ENCODE assay signal across 11 cellular contexts in the genomic region with DNA sequence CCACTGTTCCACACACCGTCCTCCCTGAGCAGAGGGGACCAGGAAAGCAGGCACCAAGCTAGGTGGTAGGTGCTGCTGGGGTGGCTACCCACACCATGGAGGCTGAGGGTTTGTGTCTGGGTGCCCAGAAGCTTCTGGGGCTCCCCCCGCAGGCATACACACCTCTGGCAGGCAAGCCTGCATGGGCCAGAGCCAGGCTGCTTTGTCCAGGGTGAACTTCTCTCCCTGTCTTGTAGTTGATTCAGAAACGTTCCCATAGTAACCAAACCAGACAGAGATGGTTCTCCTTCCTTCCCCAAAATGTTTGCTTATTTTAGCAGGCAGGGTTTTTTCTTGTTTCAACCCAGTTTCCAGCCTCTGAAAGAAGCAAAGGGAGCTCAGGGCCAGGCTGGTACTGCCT. TPM values are rescaled to one million over a fixed set of nuclear protein-coding genes. Genes with fewer than 3 reads are reported as not detected.
DNase-seq lines count a peak whose midpoint lies in the region; TF ChIP-seq lines count a peak whose summit lies in the region.
"Had no signal": no experiment of that assay in that cellular context is flagged by ENCODE, and none has a peak within 500 bp of the region (broad histone marks: within the 10 kb centered on the region; RNA-seq: fewer than 3 reads in every experiment).

No MANE protein-coding gene starts in this region.

- 70 to 79% methylated on average over 3 of the region's 3 CpGs for WGBS in lower leg skin, 2 donors

- H3K4me1 ChIP-seq in muscle layer of colon (ENCODE audit: insufficient read depth, low read length), result peaks cover 55% of the 10 kb centered on the region

- no peak overlapping the region for H3K4me3 Mint-ChIP-seq in endothelial cell (ENCODE audit: unreplicated experiment)
- H3K4me3 Mint-ChIP-seq: natural killer cell had no signal

- no peaks in the 10 kb centered on the region for H3K27me3 ChIP-seq in muscle layer of colon (ENCODE audit: control insufficient read depth in 1 of 2, insufficient read depth in 2 of 2, low read length in 2 of 2)

- H3K27ac ChIP-seq in caudate nucleus (ENCODE audit: low read depth, low read length), result peak overlapping the region; percentile 94
- H3K27ac ChIP-seq in muscle layer of colon (ENCODE audit: low read depth, low read length), result peak overlapping the region; percentile 7

- no peaks in the 10 kb centered on the region for H3K9me3 ChIP-seq in muscle layer of colon (ENCODE audit: low read length)

- H3K27me3 Mint-ChIP-seq in endothelial cell (ENCODE audit: unreplicated experiment), result peaks cover 2% of the 10 kb centered on the region

- intact Hi-C loops in lower leg skin (cut with DNase I; ENCODE audit: low total_unique reads), result no loop called here

- TF ChIP-seq POLR2A in lower leg skin (IDR thresholded peaks at IDR 0.05), result no peak

- H3K9me3 Mint-ChIP-seq in endothelial cell (ENCODE audit: unreplicated experiment), result no peaks in the 10 kb centered on the region
- H3K9me3 Mint-ChIP-seq: natural killer cell had no signal

- TF ChIP-seq CTCF in lower leg skin (IDR thresholded peaks at IDR 0.05) (no peak), endothelial cell (IDR thresholded peaks at IDR 0.05; ENCODE audit: unreplicated experiment) (no peak)

- H3K36me3 ChIP-seq in muscle layer of colon (ENCODE audit: insufficient read depth, low read length), result peaks cover 3% of the 10 kb centered on the region

- peak; percentile 63 for DNase-seq in Ammon's horn (ENCODE audit: low spot score)
- peak; percentile 63 for DNase-seq in KBM-7
- peak in 13 of 61 donors; percentile 8 to 53 (median 16) for DNase-seq in caudate nucleus (lab: John Stamatoyannopoulos, UW)
- DNase-seq in NCI-H1092 (lab: John Stamatoyannopoulos, UW), result no peak
- no peak for DNase-seq in lower leg skin (ENCODE audit: low spot score in 2 of 2)
- no peak for DNase-seq in endothelial cell (ENCODE audit: low spot score)
- DNase-seq in activated T-cell treated with anti-CD3 and anti-CD28 coated beads, Interleukin-2, amount 50 U/mL, for 1 hour, result no peak
- DNase-seq: activated CD8-positive, alpha-beta memory T cell treated with anti-CD3 and anti-CD28 coated beads for 24 hours; HCEC 1CT; natural killer cell had no signal

- H3K9ac ChIP-seq in muscle layer of colon (ENCODE audit: low read length), result peak overlapping the region; percentile 14

- H3K4me3 ChIP-seq in muscle layer of colon (ENCODE audit: low read depth in 1 of 2, low read length in 2 of 2), result no peak overlapping the region
- H3K4me3 ChIP-seq in lower leg skin (ENCODE audit: low read depth, poor library complexity, severe bottlenecking), result no peak overlapping the region

- in situ Hi-C loops in KBM-7 (cut with MboI; ENCODE audit: low pct_unique_long_range_greater_than_20kb, low sequenced_read_pairs), result no loop called here

- H3K36me3 Mint-ChIP-seq in endothelial cell (ENCODE audit: low read depth, unreplicated experiment), result peaks cover 13% of the 10 kb centered on the region
- H3K36me3 Mint-ChIP-seq: natural killer cell had no signal

- no peak overlapping the region for H3K27ac Mint-ChIP-seq in endothelial cell (ENCODE audit: unreplicated experiment)

- H3K4me1 Mint-ChIP-seq in endothelial cell (ENCODE audit: unreplicated experiment), result peaks cover 4% of the 10 kb centered on the region

RNA-seq across cellular contexts. Expression of a gene that starts 40.9 kb away (rescaled TPM):
- total RNA-seq in lower leg skin (10 to 100 TPM; 18.3 to 74.3 (median 27.0) TPM), endothelial cell (ENCODE audit: unreplicated experiment) (0.38 TPM)

Comparison
In these comparisons a context has a peak if more than half of its experiments do, and no peak if none do; other contexts are left out.
1. DNase-seq: peak in Ammon's horn (single experiment) and KBM-7 (single experiment); none in NCI-H1092 (single experiment), lower leg skin (0 of 2), endothelial cell (single experiment) and activated T-cell treated with anti-CD3 and anti-CD28 coated beads, Interleukin-2, amount 50 U/mL, for 1 hour (single experiment).
2. RNA of a gene that starts 40.9 kb away (total RNA-seq): 18.3 to 74.3 TPM in lower leg skin; 0.38 TPM in endothelial cell (single experiment); every median in the first group is over 10 times any median in the second.